ENCODE assay signal across 8 cellular contexts in the genomic region with DNA sequence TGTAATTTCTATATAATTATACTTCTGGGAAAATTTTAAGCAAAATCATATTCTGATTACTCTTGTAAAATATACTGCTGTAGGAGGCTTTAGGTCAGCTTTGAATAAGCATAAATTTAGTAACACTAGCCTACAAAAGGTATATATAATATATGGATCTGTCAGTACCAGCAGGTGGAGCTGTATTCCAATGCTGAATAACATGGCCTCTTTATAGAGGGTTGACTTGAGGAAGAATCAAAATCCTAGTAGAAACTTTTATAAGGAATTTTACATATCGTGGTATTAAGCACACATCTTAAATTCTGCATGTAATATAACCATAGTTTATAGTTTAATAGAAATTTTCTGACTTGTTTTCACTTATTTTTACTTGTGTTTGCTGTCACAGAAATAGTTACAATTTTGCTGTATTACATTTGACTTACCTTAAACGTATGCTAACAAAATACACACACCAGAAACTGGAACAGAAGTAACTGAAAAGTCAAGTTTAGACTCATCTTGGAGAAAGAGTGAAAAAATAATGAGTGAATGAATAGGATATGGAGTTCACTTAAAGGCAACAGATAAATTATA.
DNase-seq lines count a peak whose midpoint lies in the region; ATAC-seq, FAIRE-seq and TF ChIP-seq lines count a peak whose summit lies in the region.

No MANE protein-coding gene starts in this region.

- no peaks in the 10 kb centered on the region for H3K9me3 Mint-ChIP-seq in stimulated activated naive CD8-positive, alpha-beta T cell treated with anti-CD3 and anti-CD28 coated beads, Interleukin-15, amount 100 ng/mL, for 72 hours
- no peaks in the 10 kb centered on the region for H3K9me3 Mint-ChIP-seq in osteocyte (ENCODE audit: unreplicated experiment)

- no peaks in the 10 kb centered on the region for H3K79me1 ChIP-seq in H1 (ENCODE audit: low read depth, low read length)

- no peak overlapping the region for H3K14ac ChIP-seq in H1 (ENCODE audit: insufficient read length)

- H2AK5ac ChIP-seq in H1 (ENCODE audit: low read depth, low read length), result no peak overlapping the region

- no peak overlapping the region for H3K18ac ChIP-seq in H1 (ENCODE audit: extremely low read depth, low read length)

- H3K23ac ChIP-seq in H1 (ENCODE audit: insufficient read length), result no peak overlapping the region

- H3K36me3 Mint-ChIP-seq in osteocyte (ENCODE audit: unreplicated experiment), result no peaks in the 10 kb centered on the region

- intact Hi-C loops in OCI-LY7 (cut with micrococcal nuclease; ENCODE audit: unreplicated experiment), result loop anchor here (1.0 to 5.0 kb wide), 2 partner anchors 399 to 484 kb away; partner anchors contain the start of gene PRG4

- H2BK12ac ChIP-seq in H1 (ENCODE audit: low read depth, low read length), result no peak overlapping the region

- H2BK20ac ChIP-seq in H1 (ENCODE audit: low read length), result no peak overlapping the region

- CTCF ChIA-PET in OCI-LY7 (lab: Charles Lee; ENCODE audit: unreplicated experiment) (interaction anchor here (0.5 kb wide), 1 partner anchor 389 kb away, joined by 3 read pairs; no protein-coding TSS in a partner anchor), H1 (lab: Charles Lee; ENCODE audit: partially characterized antibody) (interaction anchor here (0.6 to 5.3 kb wide), 20 partner anchors 8 to 398 kb away, joined by 3 to 25 read pairs (median 4); no protein-coding TSS in a partner anchor)

- POLR2A ChIA-PET in OCI-LY7 (lab: Charles Lee) (interaction anchor here (0.6 kb wide), 2 partner anchors 652 to 1191 kb away, joined by 3 read pairs; no protein-coding TSS in a partner anchor), H1 (lab: Charles Lee; ENCODE audit: partially characterized antibody) (no interaction called here)

- peak; percentile 19 for FAIRE-seq in H1 (lab: Jason Lieb, UNC)

- no TSS peak for BruUV-seq in OCI-LY7 (replicated peaks; lab: Mats Ljungman, UMichigan)

- no peak overlapping the region for H2BK5ac ChIP-seq in H1 (ENCODE audit: low read depth, low read length)

- H4K20me1 ChIP-seq in OCI-LY7 (ENCODE audit: insufficient read depth, low read length) (no peaks in the 10 kb centered on the region), H1 (replicated peaks in 1 of 2; ENCODE audit: control insufficient read depth in 1 of 2, insufficient read depth in 2 of 2, low read length in 2 of 2) (no peaks in the 10 kb centered on the region)

- no peak for DNase-seq in stimulated activated naive CD8-positive, alpha-beta T cell treated with anti-CD3 and anti-CD28 coated beads, Interleukin-15, Interleukin-2, amounts not matched to agents 100 U/mL and 50 U/mL, for 24 hours
- DNase-seq in stimulated activated naive CD8-positive, alpha-beta T cell treated with anti-CD3 and anti-CD28 coated beads, Interleukin-15, amount 100 ng/mL, for 72 hours, result no peak
- peak; percentile 74 for DNase-seq in HT-29 (ENCODE audit: low spot score)
- peak; percentile 52 for DNase-seq in OCI-LY7 (ENCODE audit: low spot score)
- DNase-seq in H1 (ENCODE audit: low read depth in 1 of 2, low spot score in 2 of 2), result no peak
- DNase-seq in osteocyte (ENCODE audit: extremely low spot score, unreplicated experiment), result no peak
- no peak for DNase-seq in NK-92 treated with Interleukin-12 subunit alpha and Interleukin-12 subunit beta, amount 100 ng/mL, for 24 hours (lab: John Stamatoyannopoulos, UW)
- no peak for DNase-seq in DMS79 treated with DMSO at 0.1 percent for 48 hours (lab: John Stamatoyannopoulos, UW)

- peaks cover 7% of the 10 kb centered on the region for H3K27me3 Mint-ChIP-seq in stimulated activated naive CD8-positive, alpha-beta T cell treated with anti-CD3 and anti-CD28 coated beads, Interleukin-15, amount 100 ng/mL, for 72 hours
- no peaks in the 10 kb centered on the region for H3K27me3 Mint-ChIP-seq in osteocyte (ENCODE audit: unreplicated experiment)

- peak; percentile 77 to 82 for TF ChIP-seq RAD21 in H1 (IDR thresholded peaks at IDR 0.05 in 1 of 2, conservative IDR thresholded peaks at IDR 0.05 in 1 of 2; ENCODE audit: low read depth in 2 of 2, low read length in 2 of 2)

- H3K4me1 ChIP-seq in OCI-LY7 (ENCODE audit: insufficient read depth, low read length, poor library complexity, severe bottlenecking), result no peaks in the 10 kb centered on the region
- H3K4me1 ChIP-seq in H1 (replicated peaks in 1 of 4; ENCODE audit: control insufficient read depth in 3 of 4, insufficient read depth in 4 of 4, low read length in 3 of 4), result peaks cover 0 to 2% (median 0%) of the 10 kb centered on the region in 4 experiments; a peak in 1 of 7 replicates

- no peak overlapping the region for H3K56ac ChIP-seq in H1 (replicated peaks; ENCODE audit: insufficient read length, low read depth, low read length)

- H3K9me3 ChIP-seq in OCI-LY7 (ENCODE audit: low read length), result no peaks in the 10 kb centered on the region
- H3K9me3 ChIP-seq in H1 (ENCODE audit: insufficient read depth in 2 of 2, low read depth in 1 of 2, low read length in 1 of 2), result no peaks in the 10 kb centered on the region

- H3K4ac ChIP-seq in H1 (replicated peaks; ENCODE audit: insufficient read length, low read depth, low read length), result no peak overlapping the region

- H3K27me3 ChIP-seq in H1 (replicated peaks in 1 of 4; ENCODE audit: control insufficient read depth in 3 of 4, extremely low read depth in 1 of 4, insufficient read depth in 3 of 4, low read length in 3 of 4), result no peaks in the 10 kb centered on the region

- no peak overlapping the region for H3K4me2 ChIP-seq in OCI-LY7 (ENCODE audit: low read length)
- no peak overlapping the region for H3K4me2 ChIP-seq in H1 (ENCODE audit: insufficient read depth in 1 of 2, low read depth in 2 of 2, low read length in 2 of 2)

- no peak overlapping the region for H3K4me3 ChIP-seq in OCI-LY7 (ENCODE audit: low read depth, low read length, poor library complexity, severe bottlenecking)
- H3K4me3 ChIP-seq in H1 (ENCODE audit: extremely low read depth in 1 of 4, insufficient read depth in 2 of 4, low read depth in 3 of 4, low read length in 4 of 4), result no peak overlapping the region

- no peak for TF ChIP-seq EP300 in H1 (IDR thresholded peaks at IDR 0.05; ENCODE audit: borderline replicate concordance in 1 of 2, low read depth in 2 of 2, low read length in 2 of 2)

- H3K27ac ChIP-seq in OCI-LY7 (ENCODE audit: low read depth, low read length, poor library complexity, severe bottlenecking) (no peak overlapping the region), H1 (ENCODE audit: low read depth, low read length) (no peak overlapping the region)

- TF ChIP-seq POLR2A in H1 (IDR thresholded peaks at IDR 0.05; ENCODE audit: control extremely low read depth in 1 of 2, low read depth in 2 of 2, low read length in 2 of 2), result no peak

- H3K4me3 Mint-ChIP-seq in stimulated activated naive CD8-positive, alpha-beta T cell treated with anti-CD3 and anti-CD28 coated beads, Interleukin-15, amount 100 ng/mL, for 72 hours, result no peak overlapping the region
- no peak overlapping the region for H3K4me3 Mint-ChIP-seq in osteocyte (ENCODE audit: unreplicated experiment)

- H3K4me1 Mint-ChIP-seq in stimulated activated naive CD8-positive, alpha-beta T cell treated with anti-CD3 and anti-CD28 coated beads, Interleukin-15, amount 100 ng/mL, for 72 hours, result no peaks in the 10 kb centered on the region
- H3K4me1 Mint-ChIP-seq in osteocyte (ENCODE audit: unreplicated experiment), result peaks cover 24% of the 10 kb centered on the region

- H3K36me3 ChIP-seq in OCI-LY7 (ENCODE audit: insufficient read depth, low read length) (no peaks in the 10 kb centered on the region), H1 (ENCODE audit: control insufficient read depth in 2 of 4, insufficient read depth in 4 of 4, low read length in 3 of 4) (no peaks in the 10 kb centered on the region)

- no peak overlapping the region for H4K91ac ChIP-seq in H1 (replicated peaks; ENCODE audit: insufficient read length, low read length)

- H3K9me2 ChIP-seq in OCI-LY7 (ENCODE audit: insufficient read depth, low read length), result no peaks in the 10 kb centered on the region

- no peak overlapping the region for H4K8ac ChIP-seq in H1 (ENCODE audit: extremely low read depth, insufficient read depth, low read length)

- H3K9ac ChIP-seq in H1 (replicated peaks in 1 of 4; ENCODE audit: extremely low read depth in 1 of 4, low read depth in 3 of 4, low read length in 3 of 4), result no peak overlapping the region

- no peaks in the 10 kb centered on the region for H3K23me2 ChIP-seq in H1 (ENCODE audit: low read depth, low read length)

- no peaks in the 10 kb centered on the region for H3K79me2 ChIP-seq in OCI-LY7 (ENCODE audit: insufficient read depth, low read depth, low read length)
- no peaks in the 10 kb centered on the region for H3K79me2 ChIP-seq in H1 (ENCODE audit: control insufficient read depth in 1 of 2, insufficient read depth in 2 of 2, low read length in 2 of 2)

- 57% methylated on average over 2 of the region's 2 CpGs; no CpG with 5 or more reads in 1 of the 2 experiments for WGBS in H1 (ENCODE audit: extremely low coverage in 1 of 2, insufficient coverage in 1 of 2, insufficient read length in 1 of 2, insufficient replicate concordance in 2 of 2, low coverage in 1 of 2, low lambda C conversion rate in 2 of 2, missing lambda C conversion rate in 1 of 2), 2 experiments

- TF ChIP-seq CTCF in OCI-LY7 (conservative IDR thresholded peaks at IDR 0.05; ENCODE audit: low read length) (peak; percentile 82), H1 (IDR thresholded peaks at IDR 0.05; ENCODE audit: control extremely low read depth in 1 of 3, insufficient read depth in 1 of 3, low read depth in 1 of 3, low read length in 3 of 3) (peak in 2 of 3 experiments; percentile 34 to 51; a peak in 2 of 4 replicates), osteocyte (IDR thresholded peaks at IDR 0.05) (peak; percentile 73)

- no peak overlapping the region for H2AFZ ChIP-seq in OCI-LY7 (ENCODE audit: low read length)
- no peak overlapping the region for H2AFZ ChIP-seq in H1 (ENCODE audit: low read length)

- no peak overlapping the region for H2BK15ac ChIP-seq in H1 (ENCODE audit: low read length)

- ATAC-seq in stimulated activated naive CD8-positive, alpha-beta T cell treated with anti-CD3 and anti-CD28 coated beads, Interleukin-15, Interleukin-2, amounts not matched to agents 100 U/mL and 50 U/mL, for 24 hours, result peak; percentile 65
- ATAC-seq in stimulated activated naive CD8-positive, alpha-beta T cell treated with anti-CD3 and anti-CD28 coated beads, Interleukin-15, amount 100 ng/mL, for 72 hours, result no peak

- no peak overlapping the region for H3K27ac Mint-ChIP-seq in stimulated activated naive CD8-positive, alpha-beta T cell treated with anti-CD3 and anti-CD28 coated beads, Interleukin-15, amount 100 ng/mL, for 72 hours
- no peak overlapping the region for H3K27ac Mint-ChIP-seq in osteocyte (ENCODE audit: unreplicated experiment)

- H4K5ac ChIP-seq in H1 (ENCODE audit: insufficient read length, low read depth, low read length), result no peak overlapping the region

- no peak overlapping the region for H2BK120ac ChIP-seq in H1 (replicated peaks; ENCODE audit: low read depth, low read length)

TF ChIP-seq in H1, 55 proteins besides CTCF, POLR2A, EP300 and RAD21 (continues in another document):
- no peak for TF ChIP-seq SP2 (IDR thresholded peaks at IDR 0.05; ENCODE audit: low read length)
- TF ChIP-seq POU5F1 (IDR thresholded peaks at IDR 0.05; ENCODE audit: low read depth, low read length), result no peak
- no peak for TF ChIP-seq KDM4A (IDR thresholded peaks at IDR 0.05; ENCODE audit: low read depth, low read length, severe bottlenecking)
- no peak for TF ChIP-seq FOSL1 (IDR thresholded peaks at IDR 0.05; ENCODE audit: insufficient read depth, low read depth, low read length)
- TF ChIP-seq SIX5 (IDR thresholded peaks at IDR 0.05; ENCODE audit: low read depth, low read length), result no peak

Comparison
In these comparisons a context has a peak if more than half of its experiments do, and no peak if none do; other contexts are left out.
1. DNase-seq: peak in HT-29 (single experiment) and OCI-LY7 (single experiment); none in stimulated activated naive CD8-positive, alpha-beta T cell treated with anti-CD3 and anti-CD28 coated beads, Interleukin-15, Interleukin-2, amounts not matched to agents 100 U/mL and 50 U/mL, for 24 hours (single experiment), stimulated activated naive CD8-positive, alpha-beta T cell treated with anti-CD3 and anti-CD28 coated beads, Interleukin-15, amount 100 ng/mL, for 72 hours (0 of 2), H1 (0 of 2), osteocyte (single experiment), NK-92 treated with Interleukin-12 subunit alpha and Interleukin-12 subunit beta, amount 100 ng/mL, for 24 hours (single experiment) and DMS79 treated with DMSO at 0.1 percent for 48 hours (single experiment).
2. Peak in every context shown above with its lines, with median percentiles within 50 percentile points of each other: CTCF ChIP-seq.